Comparison of ENCODE assay signal across 19 cellular contexts in genomic region chr2:218846963-218847362, GRCh38. TPM values are rescaled to one million over a fixed set of nuclear protein-coding genes. Genes with fewer than 3 reads are reported as not detected.
"Had no signal": no experiment of that assay in that cellular context is flagged by ENCODE, and none has a peak within 500 bp of the region (broad histone marks: within the 10 kb centered on the region; RNA-seq: fewer than 3 reads in every experiment).

No MANE protein-coding gene starts in this region.

RNA-seq across cellular contexts. Expression of gene WNT6, which starts 12.6 kb away (rescaled TPM):
- total RNA-seq: activated naive CD4-positive, alpha-beta T cell treated with anti-CD3 and anti-CD28 coated beads for 36 hours; activated T-helper 1 cell treated with anti-CD3 and anti-CD28 coated beads, Interleukin-12 subunit alpha, Interleukin-12 subunit beta, Interleukin-2, Interleukin-4 antibody, amounts not matched to agents 30 ng/mL and 10 ng/mL and 1 ng/mL, durations not matched to agents 14 hours and 24 hours and 36 hours; activated T-helper 2 cell treated with anti-CD3 and anti-CD28 coated beads, Interferon-gamma antibody, Interleukin-2, Interleukin-4, amounts not matched to agents 10 μg/mL and 5 μg/mL and 100 μg/mL, durations not matched to agents 14 hours and 24 hours and 36 hours; chondrocyte; dermis blood vessel endothelial cell; endothelial cell of umbilical vein; fibroblast of lung; fibroblast of villous mesenchyme; glomerular endothelial cell; T-helper 2 cell treated with Interferon-gamma antibody and Interleukin-4, amounts not matched to agents 100 ng/mL and 5 ng/mL, for 36 hours had no signal
- polyA plus RNA-seq: aorta, endothelial cell of umbilical vein, fibroblast of lung had no signal

RNA-seq across cellular contexts. Expression of gene PRKAG3, which starts 15.4 kb away (rescaled TPM):
- total RNA-seq: activated B cell treated with CpG ODN at 0.5 μM for 24 hours; activated CD8-positive, alpha-beta T cell treated with anti-CD3 and anti-CD28 coated beads for 36 hours; activated naive CD4-positive, alpha-beta T cell treated with anti-CD3 and anti-CD28 coated beads for 36 hours; activated naive CD8-positive, alpha-beta T cell treated with anti-CD3 and anti-CD28 coated beads for 36 hours; activated T-helper 1 cell treated with anti-CD3 and anti-CD28 coated beads, Interleukin-12 subunit alpha, Interleukin-12 subunit beta, Interleukin-2, Interleukin-4 antibody, amounts not matched to agents 30 ng/mL and 10 ng/mL and 1 ng/mL, durations not matched to agents 14 hours and 24 hours and 36 hours; activated T-helper 2 cell treated with anti-CD3 and anti-CD28 coated beads, Interferon-gamma antibody, Interleukin-2, Interleukin-4, amounts not matched to agents 10 μg/mL and 5 μg/mL and 100 μg/mL, durations not matched to agents 14 hours and 24 hours and 36 hours; body of pancreas; chondrocyte; dermis blood vessel endothelial cell; endothelial cell of umbilical vein; esophagus squamous epithelium; fibroblast of villous mesenchyme; gastroesophageal sphincter; glomerular endothelial cell; T-cell; T-helper 2 cell treated with Interferon-gamma antibody and Interleukin-4, amounts not matched to agents 100 ng/mL and 5 ng/mL, for 36 hours had no signal
- polyA plus RNA-seq: adrenal gland, endothelial cell of umbilical vein, fibroblast of lung had no signal

RNA-seq across cellular contexts. Expression of gene WNT10A, which starts 33.7 kb away (rescaled TPM):
- total RNA-seq: aorta, chondrocyte, endothelial cell of umbilical vein, fibroblast of lung, fibroblast of villous mesenchyme, gastroesophageal sphincter, glomerular endothelial cell had no signal
- polyA plus RNA-seq: aorta, endothelial cell of umbilical vein, fibroblast of lung had no signal
